ENCODE assay signal across 2 cellular contexts in genomic region chr1:207156095-207156494, GRCh38.
TF ChIP-seq lines count a peak whose summit lies in the region.

No MANE protein-coding gene starts in this region.

TF ChIP-seq in K562, 482 proteins besides CTCF, POLR2A, EP300 and RAD21 (continued from another document):
- TF ChIP-seq SFPQ (IDR thresholded peaks at IDR 0.05; ENCODE audit: low read depth, low read length) (no peak), NFXL1 (CRISPR knock-in tag; IDR thresholded peaks at IDR 0.05) (no peak), THRA (IDR thresholded peaks at IDR 0.05) (no peak), ZNF707 (CRISPR knock-in tag; conservative IDR thresholded peaks at IDR 0.05) (no peak), BDP1 (IDR thresholded peaks at IDR 0.05; ENCODE audit: insufficient read depth, insufficient read length) (no peak), MEF2A (IDR thresholded peaks at IDR 0.05; ENCODE audit: control insufficient read depth, low read depth, low read length) (no peak), BRF1 (IDR thresholded peaks at IDR 0.05; ENCODE audit: borderline replicate concordance, extremely low read depth, insufficient read length) (no peak), HNRNPLL (IDR thresholded peaks at IDR 0.05; ENCODE audit: low read depth, low read length, poor library complexity, severe bottlenecking) (no peak), KAT8 (IDR thresholded peaks at IDR 0.05; ENCODE audit: low read depth) (no peak), CHCHD3 (CRISPR knock-in tag; IDR thresholded peaks at IDR 0.05) (no peak), CBX5 (IDR thresholded peaks at IDR 0.05; ENCODE audit: borderline replicate concordance, low read depth) (no peak)

TF ChIP-seq in SK-N-SH, 30 proteins besides CTCF, POLR2A, EP300 and RAD21 (continued from another document):
- TF ChIP-seq REST (IDR thresholded peaks at IDR 0.05; ENCODE audit: low read depth, low read length) (no peak), NRF1 (IDR thresholded peaks at IDR 0.05; ENCODE audit: low read depth, low read length) (no peak), SIN3A (IDR thresholded peaks at IDR 0.05; ENCODE audit: borderline replicate concordance, low read depth, low read length) (no peak), RFX5 (IDR thresholded peaks at IDR 0.05; ENCODE audit: low read length) (no peak), SMC3 (IDR thresholded peaks at IDR 0.05; ENCODE audit: low read depth, low read length) (no peak), FOSL2 (IDR thresholded peaks at IDR 0.05; ENCODE audit: borderline replicate concordance, low read depth) (no peak), GABPA (IDR thresholded peaks at IDR 0.05; ENCODE audit: low read depth) (no peak), USF1 (IDR thresholded peaks at IDR 0.05; ENCODE audit: borderline replicate concordance, low read depth) (no peak), YY1 (IDR thresholded peaks at IDR 0.05; ENCODE audit: low read depth) (no peak), RCOR1 (IDR thresholded peaks at IDR 0.05; ENCODE audit: low read length) (no peak), JUND (IDR thresholded peaks at IDR 0.05) (no peak), POLR2AphosphoS5 (IDR thresholded peaks at IDR 0.05; ENCODE audit: low read depth, low read length) (no peak), PBX3 (IDR thresholded peaks at IDR 0.05) (no peak), CHD2 (IDR thresholded peaks at IDR 0.05; ENCODE audit: low read length, partially characterized antibody) (no peak), EZH2phosphoT487 (IDR thresholded peaks at IDR 0.05; ENCODE audit: borderline replicate concordance, low read depth) (no peak)
